In genomic region chr7:92447239-92448184, GRCh38 we compare ENCODE assay signal across 8 cellular contexts. TPM values are rescaled to one million over a fixed set of nuclear protein-coding genes. Genes with fewer than 3 reads are reported as not detected.
DNase-seq lines count a peak whose midpoint lies in the region; ATAC-seq, FAIRE-seq and TF ChIP-seq lines count a peak whose summit lies in the region.

A gene with protein sequence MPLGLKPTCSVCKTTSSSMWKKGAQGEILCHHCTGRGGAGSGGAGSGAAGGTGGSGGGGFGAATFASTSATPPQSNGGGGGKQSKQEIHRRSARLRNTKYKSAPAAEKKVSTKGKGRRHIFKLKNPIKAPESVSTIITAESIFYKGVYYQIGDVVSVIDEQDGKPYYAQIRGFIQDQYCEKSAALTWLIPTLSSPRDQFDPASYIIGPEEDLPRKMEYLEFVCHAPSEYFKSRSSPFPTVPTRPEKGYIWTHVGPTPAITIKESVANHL (plus strand): TSS chr7:92447482. CDS start chr7:92447730, 248 bp downstream.

- peak within 1 kb of the TSS; percentile 98 for H3K9ac ChIP-seq in HepG2 (ENCODE audit: insufficient read depth, low read depth, low read length)

- H3K36me3 Mint-ChIP-seq in CD4-positive, alpha-beta T cell (ENCODE audit: low read depth) = peaks cover 18% of the 10 kb centered on the region

- H3K9me3 Mint-ChIP-seq in CD4-positive, alpha-beta T cell = no peaks in the 10 kb centered on the region

- no peaks in the 10 kb centered on the region for H3K27me3 Mint-ChIP-seq in CD4-positive, alpha-beta T cell

- no peak for TF ChIP-seq EP300 in HepG2 (IDR thresholded peaks at IDR 0.05; ENCODE audit: low read depth in 2 of 2, low read length in 2 of 2)
- TF ChIP-seq EP300 in HepG2 (CRISPR knock-in tag; IDR thresholded peaks at IDR 0.05; ENCODE audit: borderline replicate concordance) = no peak

- no peaks in the 10 kb centered on the region for H3K9me3 ChIP-seq in CD4-positive, alpha-beta T cell (ENCODE audit: control insufficient read depth, low read length)
- no peaks in the 10 kb centered on the region for H3K9me3 ChIP-seq in HepG2 (ENCODE audit: low read length)

- peak; percentile 95 for TF ChIP-seq CTCF in CD4-positive, alpha-beta T cell (IDR thresholded peaks at IDR 0.05)
- TF ChIP-seq CTCF in HepG2 (CRISPR knock-in tag; IDR thresholded peaks at IDR 0.05) = peak; percentile 95

- 3% methylated on average over 5 of the region's 91 CpGs for WGBS in HepG2 (ENCODE audit: low lambda C conversion rate)

- peak within 1 kb of the TSS; percentile 93 for H3K27ac ChIP-seq in CD4-positive, alpha-beta T cell (ENCODE audit: low read depth, low read length)
- H3K27ac ChIP-seq in HepG2 (ENCODE audit: extremely low read length, insufficient read depth, low read length) = peak within 1 kb of the TSS; percentile 93

- no TSS peak for BruUV-seq in HepG2 (replicated peaks; lab: Mats Ljungman, UMichigan)

- H3K4me1 Mint-ChIP-seq in CD4-positive, alpha-beta T cell (ENCODE audit: low read depth) = peaks cover 4% of the 10 kb centered on the region

- intact Hi-C loops in CD4-positive, alpha-beta T cell (cut with DNase I, micrococcal nuclease) = loop anchor here (1.0 to 10.0 kb wide), 14 partner anchors 23 to 1993 kb away; partner anchors contain the start of genes CYP51A1 (in 2 of the 2), ANKIB1 (in 1 of the 2), KRIT1 (in 1 of the 2) and LRRD1 (in 1 of the 2)
- intact Hi-C loops in HepG2 (cut with micrococcal nuclease; ENCODE audit: unreplicated experiment) = loop anchor here (1.0 to 5.0 kb wide), 5 partner anchors 23 to 315 kb away; partner anchors contain the start of genes ANKIB1, CYP51A1, KRIT1 and LRRD1

- peak; percentile 63 to 77 (median 68) for DNase-seq in CD4-positive, alpha-beta T cell
- DNase-seq in NCI-H748 (lab: John Stamatoyannopoulos, UW; ENCODE audit: unreplicated experiment) (peak; percentile 95), dermis blood vessel endothelial cell (peak; percentile 94), HepG2 (ENCODE audit: low spot score) (peak; percentile 89)
- peak; percentile 67 to 68 for DNase-seq in activated CD4-positive, alpha-beta T cell treated with anti-CD3 and anti-CD28 coated beads, Interleukin-2, amount 50 U/mL, for 4 hours
- DNase-seq in stimulated activated CD4-positive, alpha-beta T cell treated with anti-CD3 and anti-CD28 coated beads, Interleukin-4, amount 100 ng/mL, for 1 hour = peak; percentile 74

- H3K4me3 Mint-ChIP-seq in CD4-positive, alpha-beta T cell = peak within 1 kb of the TSS; percentile 96

- peak within 1 kb of the TSS; percentile 73 to 98 (median 88) for H3K4me3 ChIP-seq in HepG2 (replicated peaks in 1 of 3; ENCODE audit: insufficient read depth in 1 of 3, low read depth in 2 of 3, low read length in 3 of 3)

- peak; percentile 89 for FAIRE-seq in HepG2 (lab: Jason Lieb, UNC)

- H3K27ac Mint-ChIP-seq in CD4-positive, alpha-beta T cell = peak within 1 kb of the TSS; percentile 94

- H3K36me3 ChIP-seq in HepG2 (replicated peaks in 1 of 2; ENCODE audit: control insufficient read depth in 1 of 2, insufficient read depth in 2 of 2, low read length in 2 of 2) = peaks cover 6 to 17% of the 10 kb centered on the region in 2 experiments; a peak in 4 of 5 replicates

- peak within 1 kb of the TSS; percentile 83 for H3K4me2 ChIP-seq in HepG2 (ENCODE audit: low read depth, low read length)

- ATAC-seq in CD4-positive, alpha-beta T cell (ENCODE audit: poor library complexity) = peak; percentile 73
- ATAC-seq in GM19372 (IDR thresholded peaks at IDR 0.05; ENCODE audit: low read depth, unreplicated experiment) (peak; percentile 85), HG03558 (IDR thresholded peaks at IDR 0.05; ENCODE audit: extremely low read depth, unreplicated experiment) (peak; percentile 93), HepG2 (peak; percentile 98)

- CTCF ChIA-PET in CD4-positive, alpha-beta T cell (lab: Charles Lee) = interaction anchor here (0.8 to 3.0 kb wide), 19 partner anchors 9 to 1992 kb away, joined by 3 to 41 read pairs (median 5); partner anchors contain the start of genes ANKIB1, CYP51A1, FAM133B and KRIT1
- CTCF ChIA-PET in HepG2 (lab: Yijun Ruan, JAX; ENCODE audit: low intra/inter-chr PET ratio, low total read pairs) = interaction anchor here (1.4 to 3.0 kb wide), 3 partner anchors 23 to 618 kb away, joined by 3 to 22 read pairs (median 5); partner anchors contain the start of gene LRRD1

- H3K79me2 ChIP-seq in HepG2 (ENCODE audit: insufficient read depth, low read length) = peaks cover 13% of the 10 kb centered on the region

- in situ Hi-C loops in HepG2 (cut with HindIII; ENCODE audit: extremely low pct_ligation_motif_present, low pct_unique_long_range_greater_than_20kb) = loop anchor here (25.0 kb wide), 1 partner anchor 615 kb away; no protein-coding TSS in a partner anchor

- peaks cover 46% of the 10 kb centered on the region for H3K4me1 ChIP-seq in HepG2 (ENCODE audit: insufficient read depth, low read length)

- H3K27me3 ChIP-seq in CD4-positive, alpha-beta T cell (ENCODE audit: control insufficient read depth, insufficient read depth, low read length) = no peaks in the 10 kb centered on the region
- no peaks in the 10 kb centered on the region for H3K27me3 ChIP-seq in HepG2 (ENCODE audit: control insufficient read depth in 1 of 2, insufficient read depth in 2 of 2, low read length in 2 of 2)

- TF ChIP-seq POLR2A in HepG2 (IDR thresholded peaks at IDR 0.05; ENCODE audit: insufficient read depth in 1 of 2, low read depth in 2 of 2, low read length in 2 of 2) = peak; percentile 87 to 91

- peak; percentile 92 for TF ChIP-seq RAD21 in HepG2 (CRISPR knock-in tag; IDR thresholded peaks at IDR 0.05)

- POLR2A ChIA-PET in CD4-positive, alpha-beta T cell (lab: Charles Lee) = interaction anchor here (0.6 to 3.0 kb wide), 25 partner anchors 9 to 1358 kb away, joined by 3 to 77 read pairs (median 5); partner anchors contain the start of genes AKAP9, ANKIB1, CYP51A1 and FAM133B
- POLR2A ChIA-PET in HepG2 (lab: Yijun Ruan, JAX) = interaction anchor here (0.7 to 2.6 kb wide), 9 partner anchors 14 to 617 kb away, joined by 3 to 22 read pairs (median 6); partner anchors contain the start of genes ANKIB1, CYP51A1, KRIT1 and LRRD1

- H2AFZ ChIP-seq in HepG2 (ENCODE audit: low read length) = peak within 1 kb of the TSS; percentile 87

- H4K20me1 ChIP-seq in HepG2 (ENCODE audit: insufficient read depth, low read length) = no peaks in the 10 kb centered on the region

TF ChIP-seq in HepG2, 621 proteins besides CTCF, POLR2A, EP300 and RAD21 (continues in another document):
- TF ChIP-seq, protein P1, sequence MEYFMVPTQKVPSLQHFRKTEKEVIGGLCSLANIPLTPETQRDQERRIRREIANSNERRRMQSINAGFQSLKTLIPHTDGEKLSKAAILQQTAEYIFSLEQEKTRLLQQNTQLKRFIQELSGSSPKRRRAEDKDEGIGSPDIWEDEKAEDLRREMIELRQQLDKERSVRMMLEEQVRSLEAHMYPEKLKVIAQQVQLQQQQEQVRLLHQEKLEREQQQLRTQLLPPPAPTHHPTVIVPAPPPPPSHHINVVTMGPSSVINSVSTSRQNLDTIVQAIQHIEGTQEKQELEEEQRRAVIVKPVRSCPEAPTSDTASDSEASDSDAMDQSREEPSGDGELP (IDR thresholded peaks at IDR 0.05; ENCODE audit: borderline replicate concordance, low read depth) = no peak
- TF ChIP-seq POGK (CRISPR knock-in tag; conservative IDR thresholded peaks at IDR 0.05) (peak; percentile 78), NFYB (CRISPR knock-in tag; IDR thresholded peaks at IDR 0.05) (peak; percentile 27; the same call in 1 of the 2 replicates), HIVEP1 (CRISPR knock-in tag; IDR thresholded peaks at IDR 0.05) (0 out of 2 replicates have a peak, but pooled peaks have one; percentile 39), ZNF7 (CRISPR knock-in tag; IDR thresholded peaks at IDR 0.05) (no peak)

RNA-seq across cellular contexts. Expression of the gene that starts here (rescaled TPM):
- 10 to 100 TPM; 12.0 to 13.5 TPM for total RNA-seq in CD4-positive, alpha-beta T cell
- total RNA-seq in dermis blood vessel endothelial cell (17.1 and 19.1 TPM in 2 replicates), HepG2 (2016; rRNA removed; fragmentation: Illumina TruSeq; extraction: Trizol) (16.2 and 20.6 TPM in 2 replicates)
- 4.8 and 5.2 TPM in 2 replicates for total RNA-seq in HepG2 (2016; cell fraction: cytosol; rRNA removed; fragmentation: Illumina TruSeq; extraction: Trizol; ENCODE audit: low read depth)
- total RNA-seq in HepG2 (2016; cell fraction: insoluble cytoplasmic fraction; rRNA removed; fragmentation: Illumina TruSeq; extraction: Trizol) = 16.4 and 19.7 TPM in 2 replicates
- total RNA-seq in HepG2 (2016; cell fraction: membrane; rRNA removed; fragmentation: Illumina TruSeq; extraction: Trizol) = 14.5 and 15.8 TPM in 2 replicates
- 23.8 and 26.1 TPM in 2 replicates for total RNA-seq in HepG2 (2016; cell fraction: nucleus; rRNA removed; fragmentation: Illumina TruSeq; extraction: Trizol)
- polyA plus RNA-seq in HepG2 (2011; rRNA removed) = 36.3 and 42.1 TPM in 2 replicates
- 16.2 and 22.4 TPM in 2 replicates for polyA plus RNA-seq in HepG2 (2011; cell fraction: cytosol; rRNA removed)
- polyA plus RNA-seq in HepG2 (2011; cell fraction: nucleus; rRNA removed) = 23.9 and 33.1 TPM in 2 replicates
- 23.9 and 25.0 TPM in 2 replicates for polyA plus RNA-seq in HepG2 (2012)
- 4.0 and 4.5 TPM in 2 replicates for polyA plus RNA-seq in HepG2 (2016; cell fraction: cytosol; fragmentation: Illumina TruSeq; extraction: Trizol; ENCODE audit: low read depth)
- polyA plus RNA-seq in HepG2 (2016; cell fraction: insoluble cytoplasmic fraction; fragmentation: Illumina TruSeq; extraction: Trizol; ENCODE audit: low read depth) = 21.6 and 22.3 TPM in 2 replicates
- 9.4 and 11.1 TPM in 2 replicates for polyA plus RNA-seq in HepG2 (2016; cell fraction: membrane; fragmentation: Illumina TruSeq; extraction: Trizol; ENCODE audit: low read depth)
- polyA plus RNA-seq in HepG2 (2016; cell fraction: nucleus; fragmentation: Illumina TruSeq; extraction: Trizol; ENCODE audit: insufficient read depth, low read depth) = 46.3 and 50.1 TPM in 2 replicates
- 19.0 and 26.5 TPM in 2 replicates for polyA minus RNA-seq in HepG2 (2011; rRNA and poly(A)+ RNA removed; ENCODE audit: low replicate concordance)
- polyA minus RNA-seq in HepG2 (2011; cell fraction: cytosol; rRNA and poly(A)+ RNA removed) = 11.0 and 14.0 TPM in 2 replicates
- 64.0 and 72.0 TPM in 2 replicates for polyA minus RNA-seq in HepG2 (2011; cell fraction: nucleus; rRNA and poly(A)+ RNA removed)

Comparison
In these comparisons a context has a peak if more than half of its experiments do, and no peak if none do; other contexts are left out.
1. Peak in every context shown above with its lines: DNase-seq, ATAC-seq, H3K4me3 ChIP-seq and H3K27ac ChIP-seq.